ENCODE assay signal across 8 cellular contexts in the genomic region with DNA sequence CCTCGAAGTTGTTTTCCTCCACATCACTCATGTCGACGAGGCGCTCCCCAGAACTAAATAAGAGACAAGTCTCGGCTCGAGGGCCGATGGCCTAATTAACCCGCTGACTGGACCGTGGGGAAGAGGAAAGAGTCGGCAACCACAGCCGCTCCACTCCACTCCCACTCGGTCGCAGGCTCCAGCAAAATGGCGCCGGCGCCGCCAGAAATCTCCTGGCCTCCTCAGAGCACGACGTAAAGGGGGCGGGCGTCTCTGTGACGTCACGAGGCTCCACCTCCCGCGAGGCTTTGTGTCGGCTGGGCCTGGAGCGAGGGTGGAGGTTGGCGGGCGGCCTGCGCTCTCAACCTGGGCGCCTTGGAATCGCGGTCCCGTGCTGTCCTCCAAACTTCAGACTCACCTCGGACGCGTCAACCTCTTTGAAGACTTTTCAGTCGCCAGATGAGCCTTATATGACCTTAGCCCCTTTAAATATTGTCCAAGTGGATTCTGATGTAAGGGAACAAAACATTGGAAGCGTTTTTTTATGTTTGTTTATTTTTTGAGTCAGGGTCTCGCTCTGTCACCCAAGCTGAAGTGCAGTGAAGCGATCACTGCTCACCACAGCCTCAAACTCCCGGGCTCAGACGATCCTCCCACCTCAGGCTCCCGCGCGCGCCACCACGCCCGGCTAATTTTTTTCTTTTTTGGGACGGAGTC. TPM values are rescaled to one million over a fixed set of nuclear protein-coding genes. Genes with fewer than 3 reads are reported as not detected.
DNase-seq lines count a peak whose midpoint lies in the region; ATAC-seq and TF ChIP-seq lines count a peak whose summit lies in the region.

TRA2A (minus strand) TSS at position 188 of the 696 bp plus-strand sequence; CDS start at position 31, 157 bp downstream.

- peak; percentile 97 for ATAC-seq in HG03432 (IDR thresholded peaks at IDR 0.05; ENCODE audit: unreplicated experiment)

- peak; percentile 99 for DNase-seq in Ammon's horn (ENCODE audit: low spot score)
- DNase-seq in NCI-H460 (ENCODE audit: extremely low read depth, low read depth) = peak; percentile 95
- DNase-seq in activated CD4-positive, CD25-positive, alpha-beta regulatory T cell treated with anti-CD3 and anti-CD28 coated beads, Interleukin-2, amount 50 U/mL, for 72 hours = peak; percentile 97
- peak; percentile 97 for DNase-seq in cerebellar cortex (ENCODE audit: low spot score)
- peak; percentile 98 for DNase-seq in islet precursor cell
- peak; percentile 97 for DNase-seq in stimulated activated CD4-positive, alpha-beta T cell treated with anti-CD3 and anti-CD28 coated beads, Interleukin-12 subunit alpha, Interleukin-12 subunit beta, amount 100 ng/mL, for 4 hours

- peak; percentile 99 for TF ChIP-seq POLR2A in GM19193 (IDR thresholded peaks at IDR 0.05; ENCODE audit: extremely low read depth, insufficient read depth, insufficient read length)

RNA-seq across cellular contexts. Expression of gene TRA2A, which starts in this region (rescaled TPM):
- 18.8 and 23.1 TPM in 2 replicates for total RNA-seq in NCI-H460 (2014; rRNA removed; shearing (Covaris generic))
- polyA plus RNA-seq in NCI-H460 (2014; cell fraction: nucleus; rRNA removed) = 26.3 and 41.3 TPM in 2 replicates

Comparison
In these comparisons a context has a peak if more than half of its experiments do, and no peak if none do; other contexts are left out.
1. Peak in every context shown above with its lines: DNase-seq and ATAC-seq.